ENCODE assay signal across 16 cellular contexts in genomic region chr3:20648294-20648693, GRCh38.
A peak's percentile ranks its signal among the peaks of the same experiment; 100 is the strongest.
DNase-seq lines count a peak whose midpoint lies in the region; ATAC-seq and TF ChIP-seq lines count a peak whose summit lies in the region.
"Had no signal": no experiment of that assay in that cellular context is flagged by ENCODE, and none has a peak within 500 bp of the region (broad histone marks: within the 10 kb centered on the region; RNA-seq: fewer than 3 reads in every experiment).

No MANE protein-coding gene starts in this region.

- H3K4me3 Mint-ChIP-seq in activated CD4-positive, alpha-beta memory T cell treated with anti-CD3 and anti-CD28 coated beads for 36 hours: no peak overlapping the region
- H3K4me3 Mint-ChIP-seq in neural progenitor cell: no peak overlapping the region
- H3K4me3 Mint-ChIP-seq: activated T-helper 17 cell treated with anti-CD3 and anti-CD28 coated beads, Interleukin-2, amount 50 U/mL, for 72 hours; central memory CD8-positive, alpha-beta T cell had no signal

- DNase-seq in A673 (ENCODE audit: low spot score) (peak; percentile 71), HK-2 (ENCODE audit: unreplicated experiment) (peak; percentile 1), fibroblast of pulmonary artery (ENCODE audit: low read depth) (peak; percentile 85), WERI-Rb-1 (no peak), neural progenitor cell (ENCODE audit: low spot score) (no peak)
- no peak for DNase-seq in activated CD4-positive, alpha-beta memory T cell treated with anti-CD3 and anti-CD28 coated beads for 36 hours
- DNase-seq: KG1, midbrain, Right ventricle myocardium superior had no signal

- H3K27ac Mint-ChIP-seq in activated CD4-positive, alpha-beta memory T cell treated with anti-CD3 and anti-CD28 coated beads for 36 hours: no peak overlapping the region
- H3K27ac Mint-ChIP-seq in neural progenitor cell: no peak overlapping the region
- H3K27ac Mint-ChIP-seq: activated T-helper 17 cell treated with anti-CD3 and anti-CD28 coated beads, Interleukin-2, amount 50 U/mL, for 72 hours had no signal

- H3K4me1 Mint-ChIP-seq in activated CD4-positive, alpha-beta memory T cell treated with anti-CD3 and anti-CD28 coated beads for 36 hours (ENCODE audit: low read depth): no peaks in the 10 kb centered on the region
- H3K4me1 Mint-ChIP-seq in neural progenitor cell: peaks cover 12% of the 10 kb centered on the region
- H3K4me1 Mint-ChIP-seq: activated T-helper 17 cell treated with anti-CD3 and anti-CD28 coated beads, Interleukin-2, amount 50 U/mL, for 72 hours; central memory CD8-positive, alpha-beta T cell had no signal

- H3K27me3 Mint-ChIP-seq in activated CD4-positive, alpha-beta memory T cell treated with anti-CD3 and anti-CD28 coated beads for 36 hours: no peaks in the 10 kb centered on the region
- no peaks in the 10 kb centered on the region for H3K27me3 Mint-ChIP-seq in neural progenitor cell (ENCODE audit: insufficient read depth, low read depth)
- H3K27me3 Mint-ChIP-seq: activated T-helper 17 cell treated with anti-CD3 and anti-CD28 coated beads, Interleukin-2, amount 50 U/mL, for 72 hours; central memory CD8-positive, alpha-beta T cell had no signal

- H3K27ac ChIP-seq in A673 (ENCODE audit: low read depth, low read length, poor library complexity, severe bottlenecking): no peak overlapping the region
- no peak overlapping the region for H3K27ac ChIP-seq in WERI-Rb-1
- H3K27ac ChIP-seq in neural progenitor cell: no peak overlapping the region
- H3K27ac ChIP-seq: hepatocyte had no signal

- no peaks in the 10 kb centered on the region for H4K20me1 ChIP-seq in neural progenitor cell (ENCODE audit: low read depth)
- H4K20me1 ChIP-seq: BLaER1 treated with 17β-estradiol and CSF1 and Interleukin-3, amounts not matched to agents 10 nM and 100 nM had no signal

- H3K4me3 ChIP-seq in A673 (ENCODE audit: low read depth, low read length, poor library complexity, severe bottlenecking) (no peak overlapping the region), fibroblast of pulmonary artery (replicated peaks; ENCODE audit: low read depth, low read length) (no peak overlapping the region), WERI-Rb-1 (ENCODE audit: low read depth, low read length) (no peak overlapping the region), neural progenitor cell (no peak overlapping the region)
- H3K4me3 ChIP-seq: BLaER1 treated with 17β-estradiol and CSF1 and Interleukin-3, amounts not matched to agents 10 nM and 100 nM; hepatocyte had no signal

- no TSS peak for BruUV-seq in A673 (replicated peaks; lab: Mats Ljungman, UMichigan)

- no peak overlapping the region for H2AFZ ChIP-seq in neural progenitor cell (replicated peaks)
- H2AFZ ChIP-seq: hepatocyte had no signal

- no peaks in the 10 kb centered on the region for H3K4me1 ChIP-seq in A673 (ENCODE audit: insufficient read depth, low read length, poor library complexity, severe bottlenecking)
- peaks cover 10% of the 10 kb centered on the region for H3K4me1 ChIP-seq in neural progenitor cell

- H3K27me3 ChIP-seq in A673 (replicated peaks; ENCODE audit: insufficient read depth, low read depth, low read length, poor library complexity): no peaks in the 10 kb centered on the region
- H3K27me3 ChIP-seq in WERI-Rb-1 (ENCODE audit: insufficient read depth, low read depth, severe bottlenecking): no peaks in the 10 kb centered on the region
- no peaks in the 10 kb centered on the region for H3K27me3 ChIP-seq in neural progenitor cell
- H3K27me3 ChIP-seq: BLaER1 treated with 17β-estradiol and CSF1 and Interleukin-3, amounts not matched to agents 10 nM and 100 nM; hepatocyte had no signal

- CTCF ChIA-PET in A673 (lab: Charles Lee): no interaction called here
- CTCF ChIA-PET in activated CD4-positive, alpha-beta memory T cell treated with anti-CD3 and anti-CD28 coated beads for 36 hours (lab: Charles Lee): no interaction called here

- H3K79me2 ChIP-seq in neural progenitor cell (ENCODE audit: low read depth): no peaks in the 10 kb centered on the region
- H3K79me2 ChIP-seq: hepatocyte had no signal

- H3K9me3 Mint-ChIP-seq in activated CD4-positive, alpha-beta memory T cell treated with anti-CD3 and anti-CD28 coated beads for 36 hours: peaks cover 27% of the 10 kb centered on the region
- H3K9me3 Mint-ChIP-seq in neural progenitor cell: no peaks in the 10 kb centered on the region

- H3F3A ChIP-seq in neural progenitor cell (ENCODE audit: low read depth): no peaks in the 10 kb centered on the region

- H3K9ac ChIP-seq in neural progenitor cell: no peak overlapping the region
- H3K9ac ChIP-seq: BLaER1 treated with 17β-estradiol and CSF1 and Interleukin-3, amounts not matched to agents 10 nM and 100 nM had no signal

- H3K9me3 ChIP-seq in A673 (ENCODE audit: low read depth, low read length, poor library complexity, severe bottlenecking) (peaks cover 12% of the 10 kb centered on the region), WERI-Rb-1 (ENCODE audit: severe bottlenecking) (no peaks in the 10 kb centered on the region), neural progenitor cell (ENCODE audit: low read depth) (no peaks in the 10 kb centered on the region)

- intact Hi-C loops in A673 (cut with micrococcal nuclease; ENCODE audit: unreplicated experiment): no loop called here
- intact Hi-C loops in activated CD4-positive, alpha-beta memory T cell treated with anti-CD3 and anti-CD28 coated beads for 36 hours (cut with micrococcal nuclease): no loop called here

- H3K36me3 ChIP-seq in A673 (ENCODE audit: insufficient read depth, low read length, poor library complexity, severe bottlenecking) (no peaks in the 10 kb centered on the region), WERI-Rb-1 (no peaks in the 10 kb centered on the region), neural progenitor cell (no peaks in the 10 kb centered on the region)
- H3K36me3 ChIP-seq: BLaER1 treated with 17β-estradiol and CSF1 and Interleukin-3, amounts not matched to agents 10 nM and 100 nM had no signal

- H3K4me2 ChIP-seq in neural progenitor cell: no peak overlapping the region
- H3K4me2 ChIP-seq: hepatocyte had no signal

- POLR2A ChIA-PET in A673 (lab: Charles Lee; ENCODE audit: low non-redundant PET): no interaction called here
- POLR2A ChIA-PET in activated CD4-positive, alpha-beta memory T cell treated with anti-CD3 and anti-CD28 coated beads for 36 hours (lab: Charles Lee): no interaction called here

- no peaks in the 10 kb centered on the region for H3K36me3 Mint-ChIP-seq in activated CD4-positive, alpha-beta memory T cell treated with anti-CD3 and anti-CD28 coated beads for 36 hours
- no peaks in the 10 kb centered on the region for H3K36me3 Mint-ChIP-seq in neural progenitor cell

- peak; percentile 73 for ATAC-seq in SK-N-SH treated with all-trans-retinoic acid at 6 μM for 48 hours
- no peak for ATAC-seq in GM18511 (IDR thresholded peaks at IDR 0.05; ENCODE audit: unreplicated experiment)
- ATAC-seq: activated T-helper 17 cell treated with anti-CD3 and anti-CD28 coated beads, Interleukin-2, amount 50 U/mL, for 72 hours; HCT116 had no signal

- no peak for TF ChIP-seq CTCF in A673 (conservative IDR thresholded peaks at IDR 0.05; ENCODE audit: low read depth, low read length)
- no peak for TF ChIP-seq CTCF in fibroblast of pulmonary artery (IDR thresholded peaks at IDR 0.05; ENCODE audit: low read length, missing control alignments)
- TF ChIP-seq CTCF in WERI-Rb-1 (IDR thresholded peaks at IDR 0.05; ENCODE audit: low read depth, low read length): no peak
- TF ChIP-seq CTCF in neural progenitor cell (IDR thresholded peaks at IDR 0.05): no peak

TF ChIP-seq in SK-N-SH treated with all-trans-retinoic acid at 6 μM for 48 hours, 23 proteins besides CTCF, POLR2A, EP300 and RAD21 (continues in another document):
- TF ChIP-seq ISL1 (CRISPR knock-in tag; IDR thresholded peaks at IDR 0.05) (peak; percentile 57), ZNF565 (CRISPR knock-in tag; conservative IDR thresholded peaks at IDR 0.05; ENCODE audit: low read depth) (no peak), OSR1 (CRISPR knock-in tag; IDR thresholded peaks at IDR 0.05) (no peak), ESRRG (CRISPR knock-in tag; IDR thresholded peaks at IDR 0.05) (no peak), CSRNP3 (CRISPR knock-in tag; IDR thresholded peaks at IDR 0.05) (peak; percentile 55; the same call in 1 of the 2 replicates), ZFP3 (CRISPR knock-in tag; IDR thresholded peaks at IDR 0.05) (no peak), ZFP30 (CRISPR knock-in tag; IDR thresholded peaks at IDR 0.05) (no peak), GLIS3 (CRISPR knock-in tag; IDR thresholded peaks at IDR 0.05) (no peak), ZC3H10 (CRISPR knock-in tag; IDR thresholded peaks at IDR 0.05) (no peak), PPARA (CRISPR knock-in tag; IDR thresholded peaks at IDR 0.05; ENCODE audit: borderline replicate concordance) (no peak), BACH2 (CRISPR knock-in tag; IDR thresholded peaks at IDR 0.05; ENCODE audit: borderline replicate concordance) (no peak), ZNF70 (CRISPR knock-in tag; IDR thresholded peaks at IDR 0.05) (no peak), CSDC2 (CRISPR knock-in tag; IDR thresholded peaks at IDR 0.05) (no peak), POU6F1 (CRISPR knock-in tag; IDR thresholded peaks at IDR 0.05; ENCODE audit: borderline replicate concordance, low read depth) (no peak)

Comparison
In these comparisons a context has a peak if more than half of its experiments do, and no peak if none do; other contexts are left out.
1. DNase-seq: peak in A673 (single experiment), HK-2 (single experiment) and fibroblast of pulmonary artery (single experiment); none in WERI-Rb-1 (single experiment), activated CD4-positive, alpha-beta memory T cell treated with anti-CD3 and anti-CD28 coated beads for 36 hours (single experiment) and neural progenitor cell (single experiment).